In genomic region chr12:47783024-47783755, GRCh38 we compare ENCODE assay signal across 14 cellular contexts. TPM values are rescaled to one million over a fixed set of nuclear protein-coding genes. Genes with fewer than 3 reads are reported as not detected.
DNase-seq lines count a peak whose midpoint lies in the region; ATAC-seq and TF ChIP-seq lines count a peak whose summit lies in the region.
"Had no signal": no experiment of that assay in that cellular context is flagged by ENCODE, and none has a peak within 500 bp of the region (broad histone marks: within the 10 kb centered on the region; RNA-seq: fewer than 3 reads in every experiment).

No MANE protein-coding gene starts in this region.

- H3K36me3 ChIP-seq in right atrium auricular region, result peaks cover 55% of the 10 kb centered on the region
- peaks cover 55 to 77% (median 74%) of the 10 kb centered on the region in 3 donors for H3K36me3 ChIP-seq in tibial artery
- peaks cover 3 to 7% of the 10 kb centered on the region in 2 donors for H3K36me3 ChIP-seq in aorta (ENCODE audit: control insufficient read depth in 1 of 2, insufficient read depth in 2 of 2, low read length in 1 of 2)

- H3K27me3 ChIP-seq in right atrium auricular region (no peaks in the 10 kb centered on the region), tibial artery (no peaks in the 10 kb centered on the region), aorta (ENCODE audit: control insufficient read depth in 1 of 2, insufficient read depth in 2 of 2, low read length in 1 of 2) (no peaks in the 10 kb centered on the region)
- H3K27me3 ChIP-seq: BE2C had no signal

- H3K4me1 Mint-ChIP-seq in effector memory CD8-positive, alpha-beta T cell (ENCODE audit: low read depth in 2 of 2), result peaks cover 5 to 14% of the 10 kb centered on the region in 2 donors

- ATAC-seq in Right ventricle myocardium superior (ENCODE audit: poor library complexity) (no peak), aorta (ENCODE audit: low FRiP score) (no peak)
- no peak for ATAC-seq in effector memory CD8-positive, alpha-beta T cell (replicated peaks)
- ATAC-seq: activated CD4-positive, CD25-positive, alpha-beta regulatory T cell treated with anti-CD3 and anti-CD28 coated beads, Interleukin-2, amount 50 U/mL, for 24 hours; stimulated activated naive CD8-positive, alpha-beta T cell treated with anti-CD3 and anti-CD28 coated beads, Interleukin-15, Interleukin-2, amounts not matched to agents 100 U/mL and 50 U/mL, for 24 hours had no signal

- H3K27ac ChIP-seq in right atrium auricular region (no peak overlapping the region), tibial artery (peak overlapping the region; percentile 26 to 43), aorta (ENCODE audit: low read depth in 1 of 2, low read length in 2 of 2) (no peak overlapping the region)

- intact Hi-C loops in Right ventricle myocardium superior (cut with DNase I), result no loop called here
- intact Hi-C loops in tibial artery (cut with DNase I; ENCODE audit: low total_unique reads), result no loop called here
- intact Hi-C loops in aorta (cut with DNase I), result no loop called here

- H3K27me3 Mint-ChIP-seq in effector memory CD8-positive, alpha-beta T cell, result no peaks in the 10 kb centered on the region

- H3K4me1 ChIP-seq in right atrium auricular region (peaks cover 0 to 26% of the 10 kb centered on the region in 2 donors), tibial artery (peaks cover 0 to 38% (median 26%) of the 10 kb centered on the region in 4 donors), aorta (ENCODE audit: control insufficient read depth in 1 of 2, insufficient read depth in 2 of 2, low read length in 2 of 2) (peaks cover 0 to 1% of the 10 kb centered on the region in 2 donors)

- H3K4me3 ChIP-seq in right atrium auricular region (no peak overlapping the region), tibial artery (no peak overlapping the region), aorta (ENCODE audit: low read length in 2 of 2) (no peak overlapping the region)

- peak overlapping the region; percentile 46 to 55 for H3K27ac Mint-ChIP-seq in effector memory CD8-positive, alpha-beta T cell

- H3K9me3 ChIP-seq in right atrium auricular region (no peaks in the 10 kb centered on the region), tibial artery (no peaks in the 10 kb centered on the region), aorta (ENCODE audit: control insufficient read depth, low read length) (no peaks in the 10 kb centered on the region)
- H3K9me3 ChIP-seq: BE2C had no signal

- peak; percentile 38 for DNase-seq in Right ventricle myocardium superior
- DNase-seq in right atrium auricular region (ENCODE audit: low spot score), result no peak
- no peak for DNase-seq in effector memory CD8-positive, alpha-beta T cell
- no peak for DNase-seq in tibial artery
- DNase-seq in aorta, result no peak
- DNase-seq in NCI-H1105 (lab: John Stamatoyannopoulos, UW), result no peak
- DNase-seq: anterior cingulate cortex; BE2C; KG1; SHP77 treated with DMSO at 0.1 percent for 48 hours; stimulated activated naive CD8-positive, alpha-beta T cell treated with anti-CD3 and anti-CD28 coated beads, Interleukin-15, Interleukin-2, amounts not matched to agents 100 U/mL and 50 U/mL, for 24 hours had no signal

- WGBS in aorta, 2 donors, result 66 to 68% methylated on average over 17 of the region's 17 CpGs

- TF ChIP-seq CTCF in right atrium auricular region (IDR thresholded peaks at IDR 0.05) (no peak), tibial artery (IDR thresholded peaks at IDR 0.05) (no peak)

- no peak overlapping the region for H3K4me3 Mint-ChIP-seq in effector memory CD8-positive, alpha-beta T cell

- H3K36me3 Mint-ChIP-seq in effector memory CD8-positive, alpha-beta T cell (ENCODE audit: insufficient read depth), result peaks cover 25% of the 10 kb centered on the region

- no peaks in the 10 kb centered on the region for H3K9me3 Mint-ChIP-seq in effector memory CD8-positive, alpha-beta T cell

RNA-seq across cellular contexts. Expression of gene SLC48A1, which starts 10.2 kb away (rescaled TPM):
- total RNA-seq in Right ventricle myocardium superior (26.8 TPM), right atrium auricular region (10 to 100 TPM; 48.9 to 52.0 TPM), aorta (10 to 100 TPM; 35.7 to 51.3 TPM)
- polyA plus RNA-seq in aorta, result 10 to 100 TPM; 19.7 to 33.6 TPM

RNA-seq across cellular contexts. Expression of gene RAPGEF3, which starts 24.5 kb away (rescaled TPM):
- 30.6 TPM for total RNA-seq in Right ventricle myocardium superior
- 10 to 100 TPM; 19.8 to 26.8 TPM for total RNA-seq in right atrium auricular region
- 100 to 1,000 TPM in 1 of 2 donors, 10 to 100 TPM in 1; 39.2 to 139 TPM for total RNA-seq in aorta
- 100 to 1,000 TPM in 1 of 2 donors, 1 to 10 TPM in 1; 3.1 to 149 TPM for polyA plus RNA-seq in aorta

RNA-seq across cellular contexts. Expression of gene HDAC7, which starts 36.5 kb away (rescaled TPM):
- total RNA-seq in Right ventricle myocardium superior, result 35.9 TPM
- total RNA-seq in right atrium auricular region, result 10 to 100 TPM; 33.4 to 60.2 TPM
- total RNA-seq in aorta, result 100 to 1,000 TPM; 144 to 192 TPM
- polyA plus RNA-seq in aorta, result 10 to 100 TPM; 17.0 to 93.4 TPM

RNA-seq across cellular contexts. Expression of gene ENDOU, which starts 57.9 kb away (rescaled TPM):
- 0.11 TPM for total RNA-seq in Right ventricle myocardium superior
- total RNA-seq in right atrium auricular region, result 1 to 10 TPM in 1 of 2 donors, under 1 TPM in 1; 0.55 to 2.1 TPM
- total RNA-seq in aorta, result 1 to 10 TPM in 1 of 2 donors, under 1 TPM in 1; 0.29 to 1.7 TPM
- under 1 TPM in 1 of 2 donors, not detected in 1; 0.74 TPM for polyA plus RNA-seq in aorta
- total RNA-seq: H4 had no signal
- polyA plus RNA-seq: neural cell had no signal

Comparison
In these comparisons a context has a peak if more than half of its experiments do, and no peak if none do; other contexts are left out.
1. H3K27ac ChIP-seq: peak in tibial artery (2 of 2); none in right atrium auricular region (0 of 2) and aorta (0 of 2).